8 cellular contexts compared by ENCODE assay signal in the genomic region with DNA sequence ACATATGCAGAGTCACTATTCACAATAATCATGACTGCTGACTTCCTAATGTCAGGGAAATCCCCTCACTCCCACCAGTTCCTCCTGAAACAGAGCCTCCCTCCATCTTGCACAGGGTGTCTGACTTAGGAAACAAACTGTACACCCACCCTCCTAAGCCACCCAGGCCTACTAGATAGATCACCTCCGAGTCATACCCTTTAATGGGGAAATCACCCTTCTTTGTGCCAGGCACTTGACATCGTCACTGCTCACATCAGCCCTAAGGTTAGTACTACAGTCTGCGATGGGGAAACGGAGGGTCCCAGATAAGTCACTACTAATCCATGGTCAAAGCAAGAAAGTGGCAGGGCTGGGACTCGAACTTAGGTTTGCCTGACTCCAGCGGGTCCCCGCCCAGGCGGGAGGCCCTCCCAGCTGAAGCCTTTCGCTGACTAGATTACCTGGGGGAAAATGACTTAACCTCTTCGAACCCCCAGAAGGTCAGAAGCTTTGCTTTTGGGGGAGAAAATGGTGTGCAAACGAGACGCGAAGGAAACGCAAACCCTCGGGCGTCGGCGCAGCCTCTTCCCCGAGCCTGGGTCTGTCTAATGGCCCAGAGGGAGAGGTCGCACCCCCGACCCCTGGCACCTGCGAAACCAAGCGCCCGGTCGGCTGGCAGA. TPM values are rescaled to one million over a fixed set of nuclear protein-coding genes. Genes with fewer than 3 reads are reported as not detected.
DNase-seq lines count a peak whose midpoint lies in the region; ATAC-seq and TF ChIP-seq lines count a peak whose summit lies in the region.

No MANE protein-coding gene starts in this region.

- peak overlapping the region; percentile 99 for H3K27ac ChIP-seq in HCT116 (ENCODE audit: low read depth, low read length)
- H3K27ac ChIP-seq in trophoblast cell (ENCODE audit: low read depth, low read length) = peak overlapping the region; percentile 46
- H3K27ac ChIP-seq in vagina = peak overlapping the region; percentile 98

- no TSS peak for BruUV-seq in HCT116 (replicated peaks; lab: Mats Ljungman, UMichigan)

- peak overlapping the region; percentile 34 for H2BK5ac ChIP-seq in trophoblast cell (ENCODE audit: low read depth, low read length, poor library complexity)

- TF ChIP-seq CTCF in HCT116 (IDR thresholded peaks at IDR 0.05 in 2 of 3, conservative IDR thresholded peaks at IDR 0.05 in 1 of 3; ENCODE audit: borderline replicate concordance in 1 of 3, insufficient read depth in 1 of 3, low read depth in 2 of 3, low read length in 2 of 3) = no peak
- TF ChIP-seq CTCF in vagina (IDR thresholded peaks at IDR 0.05) = no peak

- POLR2A ChIA-PET in HCT116 (lab: Charles Lee) = no interaction called here

- H4K91ac ChIP-seq in trophoblast cell (ENCODE audit: low read depth, low read length) = peak overlapping the region; percentile 53

- H3K79me2 ChIP-seq in HCT116 (ENCODE audit: insufficient read depth, low read length) (peaks cover 26% of the 10 kb centered on the region), trophoblast cell (ENCODE audit: control insufficient read depth, insufficient read depth, low read length, poor library complexity) (peaks cover 6% of the 10 kb centered on the region)

- H2BK120ac ChIP-seq in trophoblast cell (ENCODE audit: insufficient read depth, low read length, poor library complexity) = peak overlapping the region; percentile 46

- H3K4me2 ChIP-seq in HCT116 (ENCODE audit: low read length) (peak overlapping the region; percentile 86), trophoblast cell (ENCODE audit: low read length) (peak overlapping the region; percentile 67)

- no peak for TF ChIP-seq RAD21 in HCT116 (IDR thresholded peaks at IDR 0.05; ENCODE audit: low read depth)

- intact Hi-C loops in HCT116 (cut with micrococcal nuclease) (no loop called here), vagina (cut with DNase I) (loop anchor here (5.0 kb wide), 1 partner anchor 41 kb away; no protein-coding TSS in a partner anchor)

- peak; percentile 8 for ATAC-seq in HCT116
- peak; percentile 66 to 68 for ATAC-seq in activated T-cell treated with anti-CD3 and anti-CD28 coated beads, Interleukin-2, amount 50 U/mL, for 4 hours

- H3K18ac ChIP-seq in trophoblast cell (ENCODE audit: low read length) = peak overlapping the region; percentile 14

- H3K36me3 Mint-ChIP-seq in activated T-cell treated with anti-CD3 and anti-CD28 coated beads, Interleukin-2, amount 50 U/mL, for 4 hours (ENCODE audit: insufficient read depth) = peaks cover 2% of the 10 kb centered on the region

- RAD21 ChIA-PET in HCT116 (lab: Charles Lee; ENCODE audit: low non-redundant PET in 1 of 2, low total read pairs in 2 of 2, uncharacterized antibody in 2 of 2, unreplicated experiment in 2 of 2) = no interaction called here

- CTCF ChIA-PET in HCT116 (lab: Charles Lee) = interaction anchor here (1.1 kb wide), 1 partner anchor 24 kb away, joined by 5 read pairs; no protein-coding TSS in a partner anchor

- no peaks in the 10 kb centered on the region for H3K27me3 ChIP-seq in HCT116 (ENCODE audit: insufficient read depth, low read length)
- peaks cover 3% of the 10 kb centered on the region for H3K27me3 ChIP-seq in trophoblast cell (ENCODE audit: insufficient read depth, low read length)
- H3K27me3 ChIP-seq in vagina = no peaks in the 10 kb centered on the region

- H3K23ac ChIP-seq in trophoblast cell (ENCODE audit: low read length) = no peak overlapping the region

- H3K4me1 ChIP-seq in ES-I3 (ENCODE audit: insufficient read depth, low read length) = peaks cover 10% of the 10 kb centered on the region; the same call in 1 of the 2 replicates
- peaks cover 33 to 64% of the 10 kb centered on the region in 2 experiments for H3K4me1 ChIP-seq in HCT116 (ENCODE audit: control insufficient read depth in 1 of 2, insufficient read depth in 2 of 2, low read length in 2 of 2)
- H3K4me1 ChIP-seq in trophoblast cell (ENCODE audit: control insufficient read depth in 1 of 2, insufficient read depth in 2 of 2, low read length in 2 of 2) = peaks cover 17 to 34% of the 10 kb centered on the region in 2 experiments
- H3K4me1 ChIP-seq in vagina = peaks cover 24% of the 10 kb centered on the region

- H3K4me1 Mint-ChIP-seq in activated T-cell treated with anti-CD3 and anti-CD28 coated beads, Interleukin-2, amount 50 U/mL, for 4 hours (ENCODE audit: low read depth) = peaks cover 46% of the 10 kb centered on the region

- peak overlapping the region; percentile 82 for H4K8ac ChIP-seq in trophoblast cell (ENCODE audit: low read depth, low read length)

- WGBS in trophoblast cell (ENCODE audit: extremely low coverage, insufficient coverage, insufficient read length) = no CpG with 5 or more reads among the region's 25 CpGs

- H3K9me2 ChIP-seq in HCT116 (ENCODE audit: insufficient read depth) = no peaks in the 10 kb centered on the region

- peak overlapping the region; percentile 51 for H2BK12ac ChIP-seq in trophoblast cell (ENCODE audit: low read length)

- H3K4ac ChIP-seq in trophoblast cell (ENCODE audit: low read depth, low read length) = peak overlapping the region; percentile 2

- H4K12ac ChIP-seq in trophoblast cell (ENCODE audit: low read depth, low read length) = peak overlapping the region; percentile 34

- peak overlapping the region; percentile 86 for H3K4me3 Mint-ChIP-seq in activated T-cell treated with anti-CD3 and anti-CD28 coated beads, Interleukin-2, amount 50 U/mL, for 4 hours

- H3K79me1 ChIP-seq in trophoblast cell (ENCODE audit: low read length) = peaks cover 30% of the 10 kb centered on the region

- TF ChIP-seq POLR2A in HCT116 (IDR thresholded peaks at IDR 0.05; ENCODE audit: borderline replicate concordance, extremely low read depth, insufficient read depth, insufficient read length) = no peak
- TF ChIP-seq POLR2A in vagina (IDR thresholded peaks at IDR 0.05) = no peak

- no peak overlapping the region for H2AK5ac ChIP-seq in trophoblast cell (ENCODE audit: low read length)

- H3K36me3 ChIP-seq in ES-I3 (ENCODE audit: insufficient read depth, low read length) = no peaks in the 10 kb centered on the region
- H3K36me3 ChIP-seq in HCT116 (ENCODE audit: control insufficient read depth in 1 of 2, insufficient read depth in 2 of 2, low read length in 2 of 2) = no peaks in the 10 kb centered on the region
- H3K36me3 ChIP-seq in trophoblast cell (ENCODE audit: control insufficient read depth in 1 of 2, insufficient read depth in 2 of 2, low read length in 2 of 2) = no peaks in the 10 kb centered on the region
- H3K36me3 ChIP-seq in vagina = no peaks in the 10 kb centered on the region

- H3K14ac ChIP-seq in trophoblast cell (ENCODE audit: low read length) = peak overlapping the region; percentile 61

- H3K9me3 ChIP-seq in ES-I3 (ENCODE audit: control insufficient read depth, insufficient read depth, low read length) (no peaks in the 10 kb centered on the region), HCT116 (ENCODE audit: control insufficient read depth in 1 of 2, insufficient read depth in 1 of 2, low read depth in 1 of 2, low read length in 2 of 2) (no peaks in the 10 kb centered on the region), trophoblast cell (ENCODE audit: insufficient read depth, low read depth, low read length) (no peaks in the 10 kb centered on the region), vagina (no peaks in the 10 kb centered on the region)

- H3K9me3 Mint-ChIP-seq in activated T-cell treated with anti-CD3 and anti-CD28 coated beads, Interleukin-2, amount 50 U/mL, for 4 hours = peaks cover 5% of the 10 kb centered on the region

- H3K27me3 Mint-ChIP-seq in activated T-cell treated with anti-CD3 and anti-CD28 coated beads, Interleukin-2, amount 50 U/mL, for 4 hours (ENCODE audit: low read depth) = no peaks in the 10 kb centered on the region

- H3K9ac ChIP-seq in ES-I3 (ENCODE audit: low read depth, low read length) (peak overlapping the region; percentile 49), HCT116 (ENCODE audit: low read length) (peak overlapping the region; percentile 92), trophoblast cell (ENCODE audit: low read length) (no peak overlapping the region)

- H3K4me3 ChIP-seq in HCT116 (replicated peaks in 1 of 2; ENCODE audit: low read depth in 1 of 2, low read length in 2 of 2) = peak overlapping the region; percentile 68 to 77
- peak overlapping the region; percentile 65 for H3K4me3 ChIP-seq in trophoblast cell (ENCODE audit: low read depth, low read length)
- peak overlapping the region; percentile 92 to 97 for H3K4me3 ChIP-seq in vagina

- no peak for DNase-seq in HCT116 (ENCODE audit: low read depth, low spot score)
- peak; percentile 62 for DNase-seq in NOMO-1 treated with DMSO at 0.1 percent for 48 hours (lab: John Stamatoyannopoulos, UW; ENCODE audit: unreplicated experiment)
- DNase-seq in activated T-cell treated with anti-CD3 and anti-CD28 coated beads, Interleukin-2, amount 50 U/mL, for 4 hours = peak; percentile 71
- DNase-seq in fibroblast of peridontal ligament (ENCODE audit: extremely low read depth) = peak; percentile 32
- peak; percentile 76 for DNase-seq in trophoblast cell
- no peak for DNase-seq in vagina (ENCODE audit: extremely low spot score in 2 of 2)
- no peak for DNase-seq in amniotic stem cell (lab: John Stamatoyannopoulos, UW)

- no peaks in the 10 kb centered on the region for H4K20me1 ChIP-seq in HCT116 (ENCODE audit: insufficient read depth)

- no peak overlapping the region for H2AFZ ChIP-seq in HCT116 (ENCODE audit: low read depth, low read length, poor library complexity, severe bottlenecking)
- peak overlapping the region; percentile 27 for H2AFZ ChIP-seq in trophoblast cell (ENCODE audit: insufficient read depth, low read length, poor library complexity)

RNA-seq across cellular contexts. Expression of gene MLLT6, which starts 3.4 kb away (rescaled TPM):
- total RNA-seq in HCT116 (2021; ENCODE audit: unreplicated experiment) (110 TPM), vagina (70.2 TPM)
- polyA plus RNA-seq in HCT116 (2012) = 45.6 and 52.4 TPM in 2 replicates
- 100 to 1,000 TPM; 263 to 315 (median 286) TPM for total RNA-seq in activated T-cell treated with anti-CD3 and anti-CD28 coated beads, Interleukin-2, amount 50 U/mL, for 4 hours
- polyA plus RNA-seq in trophoblast cell (2013) = 15.3 and 16.2 TPM in 2 replicates

RNA-seq across cellular contexts. Expression of gene EPOP, which starts 26.9 kb away (rescaled TPM):
- total RNA-seq in HCT116 (2021; ENCODE audit: unreplicated experiment) (37.9 TPM), vagina (0.98 TPM)
- polyA plus RNA-seq in HCT116 (2012) = 15.2 and 19.0 TPM in 2 replicates
- 100 to 1,000 TPM; 110 to 131 (median 110) TPM for total RNA-seq in activated T-cell treated with anti-CD3 and anti-CD28 coated beads, Interleukin-2, amount 50 U/mL, for 4 hours
- polyA plus RNA-seq in trophoblast cell (2013) = 1.8 TPM in 2 replicates

RNA-seq across cellular contexts. Expression of gene CISD3, which starts 28.5 kb away (rescaled TPM):
- total RNA-seq in HCT116 (2021; ENCODE audit: unreplicated experiment) = 50.2 TPM
- 24.8 and 31.7 TPM in 2 replicates for polyA plus RNA-seq in HCT116 (2012)
- total RNA-seq in activated T-cell treated with anti-CD3 and anti-CD28 coated beads, Interleukin-2, amount 50 U/mL, for 4 hours = 10 to 100 TPM; 47.2 to 73.3 (median 67.8) TPM
- polyA plus RNA-seq in trophoblast cell (2013) = 7.1 and 7.8 TPM in 2 replicates
- 12.8 TPM for total RNA-seq in vagina

RNA-seq across cellular contexts. Expression of gene PCGF2, which starts 46.5 kb away (rescaled TPM):
- total RNA-seq in HCT116 (2021; ENCODE audit: unreplicated experiment) (64.6 TPM), vagina (25.8 TPM)
- polyA plus RNA-seq in HCT116 (2012) = 60.2 and 61.4 TPM in 2 replicates
- under 1 TPM; 0.16 to 0.58 (median 0.43) TPM for total RNA-seq in activated T-cell treated with anti-CD3 and anti-CD28 coated beads, Interleukin-2, amount 50 U/mL, for 4 hours
- 42.2 and 42.5 TPM in 2 replicates for polyA plus RNA-seq in trophoblast cell (2013)

RNA-seq across cellular contexts. Expression of gene PSMB3, which starts 50.9 kb away (rescaled TPM):
- total RNA-seq in HCT116 (2021; ENCODE audit: unreplicated experiment) = 346 TPM
- 387 and 435 TPM in 2 replicates for polyA plus RNA-seq in HCT116 (2012)
- total RNA-seq in activated T-cell treated with anti-CD3 and anti-CD28 coated beads, Interleukin-2, amount 50 U/mL, for 4 hours = 100 to 1,000 TPM; 527 to 569 (median 554) TPM
- 299 and 301 TPM in 2 replicates for polyA plus RNA-seq in trophoblast cell (2013)
- 193 TPM for total RNA-seq in vagina

Comparison
In these comparisons a context has a peak if more than half of its experiments do, and no peak if none do; other contexts are left out.
1. DNase-seq: peak in NOMO-1 treated with DMSO at 0.1 percent for 48 hours (single experiment), activated T-cell treated with anti-CD3 and anti-CD28 coated beads, Interleukin-2, amount 50 U/mL, for 4 hours (single experiment), fibroblast of peridontal ligament (single experiment) and trophoblast cell (2 of 2); none in HCT116 (single experiment), vagina (0 of 2) and amniotic stem cell (single experiment).
2. H3K27ac ChIP-seq: peak in every context shown above with its lines; median percentile 99 in HCT116; 98 in vagina; 46 in trophoblast cell.
3. RNA of gene EPOP, which starts 26.9 kb away (total RNA-seq): 110 to 131 TPM in activated T-cell treated with anti-CD3 and anti-CD28 coated beads, Interleukin-2, amount 50 U/mL, for 4 hours and 37.9 TPM in HCT116 (single experiment); 0.98 TPM in vagina (single experiment); every median in the first group is over 10 times any median in the second.
4. Peak in every context shown above with its lines, with median percentiles within 50 percentile points of each other: H3K4me3 ChIP-seq.